In genomic region chr12:57096748-57097553, GRCh38 we compare ENCODE assay signal across 11 cellular contexts. TPM values are rescaled to one million over a fixed set of nuclear protein-coding genes. Genes with fewer than 3 reads are reported as not detected.
A peak's percentile ranks its signal among the peaks of the same experiment; 100 is the strongest.
DNase-seq lines count a peak whose midpoint lies in the region; ATAC-seq, FAIRE-seq and TF ChIP-seq lines count a peak whose summit lies in the region.
"Had no signal": no experiment of that assay in that cellular context is flagged by ENCODE, and none has a peak within 500 bp of the region (broad histone marks: within the 10 kb centered on the region; RNA-seq: fewer than 3 reads in every experiment).

No MANE protein-coding gene starts in this region.

- TF ChIP-seq EP300 in tibial nerve (IDR thresholded peaks at IDR 0.05): no peak

- DNase-seq in activated naive CD4-positive, alpha-beta T cell treated with anti-CD3 and anti-CD28 coated beads, Interleukin-2, amount 50 U/mL, for 16 hours: no peak
- no peak for DNase-seq in activated CD8-positive, alpha-beta T cell treated with anti-CD3 and anti-CD28 coated beads for 36 hours
- DNase-seq in keratinocyte (ENCODE audit: low read depth, low spot score) (no peak), tibial nerve (ENCODE audit: low spot score in 2 of 2) (no peak), HAP-1 (ENCODE audit: low spot score in 2 of 2) (no peak), NCI-H128 (lab: John Stamatoyannopoulos, UW; ENCODE audit: unreplicated experiment) (no peak), glomerular visceral epithelial cell (ENCODE audit: extremely low spot score) (no peak)
- DNase-seq: left colon had no signal

- CTCF ChIA-PET in activated CD8-positive, alpha-beta T cell treated with anti-CD3 and anti-CD28 coated beads for 36 hours (lab: Charles Lee): interaction anchor here (1.1 to 12.4 kb wide), 4 partner anchors 11 to 117 kb away, joined by 3 to 193 read pairs (median 85); partner anchors contain the start of gene STAT6

- 78 to 79% methylated on average over 8 of the region's 8 CpGs for WGBS in tibial nerve, 2 donors

- H3K4me3 ChIP-seq in keratinocyte (ENCODE audit: control insufficient read depth in 2 of 3, extremely low read depth in 1 of 3, insufficient read depth in 2 of 3, low read depth in 1 of 3, low read length in 3 of 3): no peak overlapping the region
- H3K4me3 ChIP-seq in tibial nerve: no peak overlapping the region
- H3K4me3 ChIP-seq in HAP-1: no peak overlapping the region

- no peaks in the 10 kb centered on the region for H3K27me3 Mint-ChIP-seq in activated naive CD4-positive, alpha-beta T cell treated with anti-CD3 and anti-CD28 coated beads, Interleukin-2, amount 50 U/mL, for 24 hours
- H3K27me3 Mint-ChIP-seq in activated CD8-positive, alpha-beta T cell treated with anti-CD3 and anti-CD28 coated beads for 36 hours: no peaks in the 10 kb centered on the region
- H3K27me3 Mint-ChIP-seq: central memory CD8-positive, alpha-beta T cell had no signal

- no peaks in the 10 kb centered on the region for H3K79me2 ChIP-seq in keratinocyte (ENCODE audit: control insufficient read depth, insufficient read depth, low read length)

- peaks cover 69% of the 10 kb centered on the region for H3K4me1 Mint-ChIP-seq in activated naive CD4-positive, alpha-beta T cell treated with anti-CD3 and anti-CD28 coated beads, Interleukin-2, amount 50 U/mL, for 24 hours
- H3K4me1 Mint-ChIP-seq in activated CD8-positive, alpha-beta T cell treated with anti-CD3 and anti-CD28 coated beads for 36 hours (ENCODE audit: low read depth): peaks cover 72% of the 10 kb centered on the region

- H3K9ac ChIP-seq in keratinocyte (ENCODE audit: control insufficient read depth, extremely low read depth, insufficient read depth, low read length): no peak overlapping the region

- H3K4me1 ChIP-seq in keratinocyte (ENCODE audit: control insufficient read depth, extremely low read depth, insufficient read depth, low read length) (peaks cover 35% of the 10 kb centered on the region), tibial nerve (peaks cover 0 to 47% (median 29%) of the 10 kb centered on the region in 4 donors), HAP-1 (no peaks in the 10 kb centered on the region)

- TF ChIP-seq POLR2A in tibial nerve (IDR thresholded peaks at IDR 0.05): no peak

- POLR2A ChIA-PET in activated CD8-positive, alpha-beta T cell treated with anti-CD3 and anti-CD28 coated beads for 36 hours (lab: Charles Lee): interaction anchor here (1.0 to 18.7 kb wide), 5 partner anchors 2 to 34 kb away, joined by 4 to 417 read pairs (median 155); partner anchors contain the start of genes NAB2, NEMP1 and STAT6

- H3K9me3 ChIP-seq in keratinocyte (ENCODE audit: control insufficient read depth, low read depth, low read length) (no peaks in the 10 kb centered on the region), tibial nerve (no peaks in the 10 kb centered on the region), HAP-1 (no peaks in the 10 kb centered on the region)

- H3K9me3 Mint-ChIP-seq in activated naive CD4-positive, alpha-beta T cell treated with anti-CD3 and anti-CD28 coated beads, Interleukin-2, amount 50 U/mL, for 24 hours: no peaks in the 10 kb centered on the region
- no peaks in the 10 kb centered on the region for H3K9me3 Mint-ChIP-seq in activated CD8-positive, alpha-beta T cell treated with anti-CD3 and anti-CD28 coated beads for 36 hours
- H3K9me3 Mint-ChIP-seq: central memory CD8-positive, alpha-beta T cell had no signal

- no peaks in the 10 kb centered on the region for H4K20me1 ChIP-seq in keratinocyte (ENCODE audit: control insufficient read depth, extremely low read depth, insufficient read depth, low read length)

- H3K4me3 Mint-ChIP-seq in activated naive CD4-positive, alpha-beta T cell treated with anti-CD3 and anti-CD28 coated beads, Interleukin-2, amount 50 U/mL, for 24 hours: no peak overlapping the region
- no peak overlapping the region for H3K4me3 Mint-ChIP-seq in activated CD8-positive, alpha-beta T cell treated with anti-CD3 and anti-CD28 coated beads for 36 hours
- H3K4me3 Mint-ChIP-seq: central memory CD8-positive, alpha-beta T cell had no signal

- FAIRE-seq in keratinocyte (lab: Jason Lieb, UNC): no peak

- H3K36me3 Mint-ChIP-seq in activated naive CD4-positive, alpha-beta T cell treated with anti-CD3 and anti-CD28 coated beads, Interleukin-2, amount 50 U/mL, for 24 hours: peaks cover 17% of the 10 kb centered on the region
- peaks cover 66% of the 10 kb centered on the region for H3K36me3 Mint-ChIP-seq in activated CD8-positive, alpha-beta T cell treated with anti-CD3 and anti-CD28 coated beads for 36 hours (ENCODE audit: low read depth)

- in situ Hi-C loops in HAP-1 (cut with MboI; ENCODE audit: low sequenced_read_pairs): no loop called here

- dilution Hi-C loops in keratinocyte (cut with MboI; ENCODE audit: extremely low pct_ligation_motif_present, low sequenced_read_pairs): no loop called here

- H3K27ac Mint-ChIP-seq in activated naive CD4-positive, alpha-beta T cell treated with anti-CD3 and anti-CD28 coated beads, Interleukin-2, amount 50 U/mL, for 24 hours: peak overlapping the region; percentile 30
- peak overlapping the region; percentile 92 for H3K27ac Mint-ChIP-seq in activated CD8-positive, alpha-beta T cell treated with anti-CD3 and anti-CD28 coated beads for 36 hours

- H3K9me1 ChIP-seq in keratinocyte (ENCODE audit: control insufficient read depth, extremely low read depth, insufficient read depth, low read length): peaks cover 4% of the 10 kb centered on the region

- TF ChIP-seq CTCF in activated CD8-positive, alpha-beta T cell treated with anti-CD3 and anti-CD28 coated beads for 36 hours (IDR thresholded peaks at IDR 0.05): no peak
- TF ChIP-seq CTCF in keratinocyte (optimal IDR thresholded peaks at IDR 0.05 in 1 of 3, IDR thresholded peaks at IDR 0.05 in 1 of 3, conservative IDR thresholded peaks at IDR 0.05 in 1 of 3; ENCODE audit: extremely low read depth in 1 of 3, insufficient read depth in 2 of 3, low read length in 3 of 3): no peak
- no peak for TF ChIP-seq CTCF in tibial nerve (IDR thresholded peaks at IDR 0.05)

- peak overlapping the region; percentile 20 for H3K4me2 ChIP-seq in keratinocyte (ENCODE audit: control insufficient read depth, extremely low read depth, insufficient read depth, low read depth, low read length)

- H3K27me3 ChIP-seq in keratinocyte (ENCODE audit: control insufficient read depth, extremely low read depth, insufficient read depth, low read length) (no peaks in the 10 kb centered on the region), tibial nerve (no peaks in the 10 kb centered on the region), HAP-1 (ENCODE audit: low read depth) (no peaks in the 10 kb centered on the region)

- no peak overlapping the region for H2AFZ ChIP-seq in keratinocyte (ENCODE audit: control insufficient read depth, low read length)

- intact Hi-C loops in activated CD8-positive, alpha-beta T cell treated with anti-CD3 and anti-CD28 coated beads for 36 hours (cut with micrococcal nuclease): no loop called here

- no peak for ATAC-seq in activated CD8-positive, alpha-beta T cell treated with anti-CD3 and anti-CD28 coated beads for 36 hours

- H3K36me3 ChIP-seq in keratinocyte (ENCODE audit: control insufficient read depth in 2 of 2, extremely low read depth in 1 of 2, insufficient read depth in 2 of 2, low read length in 2 of 2) (peaks cover 26 to 45% of the 10 kb centered on the region in 2 experiments), tibial nerve (peaks cover 0 to 91% (median 16%) of the 10 kb centered on the region in 3 donors), HAP-1 (replicated peaks) (peaks cover 26% of the 10 kb centered on the region)

- H3K27ac ChIP-seq in keratinocyte (ENCODE audit: control insufficient read depth, insufficient read depth, low read length) (peak overlapping the region; percentile 73), tibial nerve (peak overlapping the region in 3 of 4 donors; percentile 5 to 99 (median 99))
- H3K27ac ChIP-seq: C4-2B had no signal

RNA-seq across cellular contexts. Expression of gene NAB2, which starts 8.0 kb away (rescaled TPM):
- total RNA-seq in activated CD8-positive, alpha-beta T cell treated with anti-CD3 and anti-CD28 coated beads for 36 hours: 10 to 100 TPM; 69.3 to 70.8 TPM
- polyA plus RNA-seq in keratinocyte: 11.4 to 32.2 TPM (median 22.0 TPM) in 3 replicates
- 10.2 TPM for polyA plus RNA-seq in keratinocyte (2011; ENCODE audit: low read depth)
- 11.5 and 12.4 TPM in 2 replicates for polyA plus RNA-seq in keratinocyte (2011; cell fraction: cytosol; rRNA removed)
- 22.0 and 23.6 TPM in 2 replicates for polyA plus RNA-seq in keratinocyte (2011; cell fraction: nucleus; rRNA removed)
- polyA plus RNA-seq in keratinocyte (2012; ENCODE audit: low replicate concordance): 12.5 and 28.1 TPM in 2 replicates
- 12.9 to 27.4 TPM (median 18.7 TPM) in 3 replicates for polyA minus RNA-seq in keratinocyte
- polyA minus RNA-seq in keratinocyte (2011; cell fraction: cytosol; rRNA and poly(A)+ RNA removed): 23.4 TPM
- 15.6 and 16.0 TPM in 2 replicates for polyA minus RNA-seq in keratinocyte (2011; cell fraction: nucleus; rRNA and poly(A)+ RNA removed)
- total RNA-seq in tibial nerve: 10 to 100 TPM; 29.3 to 42.2 (median 38.6) TPM

RNA-seq across cellular contexts. Expression of gene STAT6, which starts 14.2 kb away (rescaled TPM):
- 100 to 1,000 TPM; 207 to 209 TPM for total RNA-seq in activated CD8-positive, alpha-beta T cell treated with anti-CD3 and anti-CD28 coated beads for 36 hours
- 113 to 141 TPM (median 116 TPM) in 3 replicates for polyA plus RNA-seq in keratinocyte
- 29.3 TPM for polyA plus RNA-seq in keratinocyte (2011; ENCODE audit: low read depth)
- polyA plus RNA-seq in keratinocyte (2011; cell fraction: cytosol; rRNA removed): 80.7 and 85.2 TPM in 2 replicates
- polyA plus RNA-seq in keratinocyte (2011; cell fraction: nucleus; rRNA removed): 370 and 420 TPM in 2 replicates
- 84.4 and 97.5 TPM in 2 replicates for polyA plus RNA-seq in keratinocyte (2012; ENCODE audit: low replicate concordance)
- 118 to 179 TPM (median 123 TPM) in 3 replicates for polyA minus RNA-seq in keratinocyte
- 79.2 TPM for polyA minus RNA-seq in keratinocyte (2011; cell fraction: cytosol; rRNA and poly(A)+ RNA removed)
- 63.6 and 103 TPM in 2 replicates for polyA minus RNA-seq in keratinocyte (2011; cell fraction: nucleus; rRNA and poly(A)+ RNA removed)
- 100 to 1,000 TPM; 140 to 247 (median 183) TPM for total RNA-seq in tibial nerve

RNA-seq across cellular contexts. Expression of gene NEMP1, which starts 18.4 kb away (rescaled TPM):
- total RNA-seq in activated CD8-positive, alpha-beta T cell treated with anti-CD3 and anti-CD28 coated beads for 36 hours: 10 to 100 TPM; 76.1 to 80.6 TPM
- 7.4 to 18.6 TPM (median 11.2 TPM) in 3 replicates for polyA plus RNA-seq in keratinocyte
- polyA plus RNA-seq in keratinocyte (2011; ENCODE audit: low read depth): 1.5 TPM
- polyA plus RNA-seq in keratinocyte (2011; cell fraction: cytosol; rRNA removed): 3.0 and 5.9 TPM in 2 replicates
- polyA plus RNA-seq in keratinocyte (2011; cell fraction: nucleus; rRNA removed): 24.8 and 26.6 TPM in 2 replicates
- polyA plus RNA-seq in keratinocyte (2012; ENCODE audit: low replicate concordance): 3.7 and 5.2 TPM in 2 replicates
- 7.3 to 16.4 TPM (median 10.6 TPM) in 3 replicates for polyA minus RNA-seq in keratinocyte
- 2.3 TPM for polyA minus RNA-seq in keratinocyte (2011; cell fraction: cytosol; rRNA and poly(A)+ RNA removed)
- polyA minus RNA-seq in keratinocyte (2011; cell fraction: nucleus; rRNA and poly(A)+ RNA removed): 9.1 and 17.1 TPM in 2 replicates
- total RNA-seq in tibial nerve: 10 to 100 TPM in 1 of 4 donors, 1 to 10 TPM in 3; 4.8 to 10.2 (median 6.6) TPM

RNA-seq across cellular contexts. Expression of gene LRP1, which starts 31.3 kb away (rescaled TPM):
- total RNA-seq in activated CD8-positive, alpha-beta T cell treated with anti-CD3 and anti-CD28 coated beads for 36 hours: 1 to 10 TPM; 1.5 to 1.9 TPM
- polyA plus RNA-seq in keratinocyte: 4.9 to 11.3 TPM (median 9.6 TPM) in 3 replicates
- polyA plus RNA-seq in keratinocyte (2011; ENCODE audit: low read depth): 19.2 TPM
- 2.6 and 5.7 TPM in 2 replicates for polyA plus RNA-seq in keratinocyte (2011; cell fraction: cytosol; rRNA removed)
- 62.8 and 95.2 TPM in 2 replicates for polyA plus RNA-seq in keratinocyte (2011; cell fraction: nucleus; rRNA removed)
- polyA plus RNA-seq in keratinocyte (2012; ENCODE audit: low replicate concordance): 13.4 and 18.9 TPM in 2 replicates
- polyA minus RNA-seq in keratinocyte: 69.3 to 132 TPM (median 78.4 TPM) in 3 replicates
- polyA minus RNA-seq in keratinocyte (2011; cell fraction: cytosol; rRNA and poly(A)+ RNA removed): 33.6 TPM
- polyA minus RNA-seq in keratinocyte (2011; cell fraction: nucleus; rRNA and poly(A)+ RNA removed): 159 and 202 TPM in 2 replicates
- total RNA-seq in tibial nerve: 100 to 1,000 TPM; 410 to 653 (median 527) TPM

RNA-seq across cellular contexts. Expression of gene MYO1A, which starts 47.0 kb away (rescaled TPM):
- 1 to 10 TPM; 2.1 to 2.6 TPM for total RNA-seq in activated CD8-positive, alpha-beta T cell treated with anti-CD3 and anti-CD28 coated beads for 36 hours
- polyA plus RNA-seq in keratinocyte: 0.01 TPM in 1 of 3 replicates, not detected in the others
- polyA plus RNA-seq in keratinocyte (2011; ENCODE audit: low read depth): not detected
- not detected in 2 replicates for polyA plus RNA-seq in keratinocyte (2011; cell fraction: cytosol; rRNA removed)
- polyA plus RNA-seq in keratinocyte (2011; cell fraction: nucleus; rRNA removed): 0.04 and 0.17 TPM in 2 replicates
- 0.10 TPM in 1 of 2 replicates, not detected in the other for polyA plus RNA-seq in keratinocyte (2012; ENCODE audit: low replicate concordance)
- polyA minus RNA-seq in keratinocyte: not detected in 3 replicates
- polyA minus RNA-seq in keratinocyte (2011; cell fraction: cytosol; rRNA and poly(A)+ RNA removed): not detected
- 0.74 TPM in 1 of 2 replicates, not detected in the other for polyA minus RNA-seq in keratinocyte (2011; cell fraction: nucleus; rRNA and poly(A)+ RNA removed)
- total RNA-seq in tibial nerve: under 1 TPM in 2 of 4 donors, not detected in 2; 0.30 to 0.59 TPM

Comparison
In these comparisons a context has a peak if more than half of its experiments do, and no peak if none do; other contexts are left out.
1. RNA of gene NEMP1, which starts 18.4 kb away (total RNA-seq): 76.1 to 80.6 TPM in activated CD8-positive, alpha-beta T cell treated with anti-CD3 and anti-CD28 coated beads for 36 hours; 4.8 to 10.2 TPM in tibial nerve; every median in the first group is over 4 times any median in the second.